Comparison of ENCODE assay signal across 8 cellular contexts in the genomic region with DNA sequence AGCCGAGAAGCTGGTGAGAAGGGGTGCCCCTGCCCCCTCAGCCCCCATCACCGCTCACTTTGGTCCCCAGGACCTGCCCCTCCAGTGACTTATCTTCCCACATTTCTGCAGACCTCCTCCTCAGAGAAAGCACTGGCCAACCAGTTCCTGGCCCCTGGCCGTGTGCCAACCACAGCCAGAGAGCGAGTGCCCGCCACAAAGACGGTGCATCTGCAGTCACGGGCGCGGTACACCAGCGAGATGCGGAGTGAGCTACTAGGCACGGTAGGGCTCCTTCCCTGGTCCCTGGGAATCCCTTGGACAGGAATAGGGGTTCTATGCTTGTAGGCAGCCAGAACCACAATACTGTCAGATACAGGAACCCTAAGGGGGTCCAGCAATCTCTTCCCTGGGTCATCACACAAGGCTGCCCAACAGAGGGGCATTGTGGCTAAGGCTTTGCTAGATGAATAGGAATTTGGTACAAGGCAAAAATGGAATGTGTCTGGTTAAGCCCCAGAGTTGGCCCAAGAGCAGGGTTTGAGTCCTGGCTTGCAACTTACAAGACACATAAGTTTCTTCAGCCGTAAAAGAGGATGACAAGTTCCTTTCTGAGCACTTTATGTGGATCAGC. TPM values are rescaled to one million over a fixed set of nuclear protein-coding genes. Genes with fewer than 3 reads are reported as not detected.
DNase-seq lines count a peak whose midpoint lies in the region; ATAC-seq and TF ChIP-seq lines count a peak whose summit lies in the region.

No MANE protein-coding gene starts in this region.

- peak; percentile 52 for DNase-seq in left ventricle myocardium superior
- no peak for DNase-seq in Right ventricle myocardium inferior (ENCODE audit: missing footprints)
- DNase-seq in astrocyte of the spinal cord (ENCODE audit: low read depth, low spot score) = no peak
- no peak for DNase-seq in mesendoderm
- DNase-seq in GOT3 (lab: John Stamatoyannopoulos, UW) = no peak
- no peak for DNase-seq in activated gamma-delta T cell (lab: John Stamatoyannopoulos, UW)

- no peaks in the 10 kb centered on the region for H3K79me2 ChIP-seq in mesendoderm (ENCODE audit: control insufficient read depth, insufficient read depth, low read length)

- in situ Hi-C loops in astrocyte of the spinal cord (cut with HindIII; ENCODE audit: low sequenced_read_pairs) = no loop called here

- H3K23ac ChIP-seq in mesendoderm (ENCODE audit: low read length) = no peak overlapping the region

- no peak overlapping the region for H3K4ac ChIP-seq in mesendoderm (ENCODE audit: low read depth, low read length)

- no peak overlapping the region for H4K5ac ChIP-seq in mesendoderm (ENCODE audit: low read length)

- intact Hi-C loops in left ventricle myocardium superior (cut with micrococcal nuclease) = no loop called here
- intact Hi-C loops in Right ventricle myocardium inferior (cut with DNase I) = no loop called here

- peaks cover 3% of the 10 kb centered on the region for H3K4me1 ChIP-seq in mesendoderm (ENCODE audit: control insufficient read depth, low read depth, low read length)

- no peaks in the 10 kb centered on the region for H3K79me1 ChIP-seq in mesendoderm (ENCODE audit: low read length)

- peak overlapping the region; percentile 18 for H3K4me2 ChIP-seq in mesendoderm (ENCODE audit: low read length)

- H3K4me3 ChIP-seq in astrocyte of the spinal cord (ENCODE audit: low read depth, low read length) (peak overlapping the region; percentile 73), mesendoderm (ENCODE audit: low read length) (no peak overlapping the region)

- no peaks in the 10 kb centered on the region for H3K36me3 ChIP-seq in mesendoderm (ENCODE audit: control insufficient read depth, insufficient read depth, low read length)

- ATAC-seq in left ventricle myocardium superior = no peak
- ATAC-seq in Right ventricle myocardium inferior = no peak
- no peak for ATAC-seq in esophagus mucosa
- no peak for ATAC-seq in HG02970 (IDR thresholded peaks at IDR 0.05; ENCODE audit: low FRiP score, unreplicated experiment)

- no peak overlapping the region for H3K18ac ChIP-seq in mesendoderm (ENCODE audit: low read length)

- no peak overlapping the region for H2AK5ac ChIP-seq in mesendoderm (ENCODE audit: low read length)

- H2BK120ac ChIP-seq in mesendoderm (ENCODE audit: low read depth, low read length) = no peak overlapping the region

- H2BK5ac ChIP-seq in mesendoderm (ENCODE audit: low read length) = no peak overlapping the region

- no peak overlapping the region for H2BK15ac ChIP-seq in mesendoderm (replicated peaks; ENCODE audit: low read depth)

- WGBS in mesendoderm (ENCODE audit: extremely low coverage, insufficient coverage, low lambda C conversion rate) = no CpG with 5 or more reads among the region's 13 CpGs

- peak overlapping the region; percentile 7 for H3K9ac ChIP-seq in mesendoderm (ENCODE audit: low read length)

- H3K27me3 ChIP-seq in mesendoderm (ENCODE audit: insufficient read depth, low read length, poor library complexity) = no peaks in the 10 kb centered on the region

- no peak for TF ChIP-seq CTCF in astrocyte of the spinal cord (IDR thresholded peaks at IDR 0.05; ENCODE audit: low read depth, low read length)

- no peak overlapping the region for H4K8ac ChIP-seq in mesendoderm (ENCODE audit: low read depth, low read length)

- peak overlapping the region; percentile 58 for H3K56ac ChIP-seq in mesendoderm (ENCODE audit: low read length)

- H3K27ac ChIP-seq in mesendoderm (ENCODE audit: low read depth, low read length) = no peak overlapping the region

RNA-seq across cellular contexts. Expression of gene USE1, which starts 1.0 kb away (rescaled TPM):
- total RNA-seq in left ventricle myocardium superior (27.4 TPM), Right ventricle myocardium inferior (32.8 TPM), esophagus mucosa (21.7 TPM)
- 7.1 TPM for polyA plus RNA-seq in mesendoderm (2013, experiment 1 of 2)
- 7.3 TPM for polyA plus RNA-seq in mesendoderm (2013, experiment 2 of 2)

RNA-seq across cellular contexts. Expression of gene OCEL1, which starts 9.9 kb away (rescaled TPM):
- 28.0 TPM for total RNA-seq in left ventricle myocardium superior
- 26.0 TPM for total RNA-seq in Right ventricle myocardium inferior
- 17.6 TPM for polyA plus RNA-seq in mesendoderm (2013, experiment 1 of 2)
- polyA plus RNA-seq in mesendoderm (2013, experiment 2 of 2) = 17.5 TPM
- total RNA-seq in esophagus mucosa = 13.3 TPM

RNA-seq across cellular contexts. Expression of gene NR2F6, which starts 29.6 kb away (rescaled TPM):
- total RNA-seq in left ventricle myocardium superior (82.4 TPM), Right ventricle myocardium inferior (76.4 TPM), esophagus mucosa (53.8 TPM)
- polyA plus RNA-seq in mesendoderm (2013, experiment 1 of 2) = 63.1 TPM
- 61.8 TPM for polyA plus RNA-seq in mesendoderm (2013, experiment 2 of 2)

RNA-seq across cellular contexts. Expression of gene USHBP1, which starts 48.4 kb away (rescaled TPM):
- total RNA-seq in left ventricle myocardium superior (9.3 TPM), Right ventricle myocardium inferior (7.6 TPM), esophagus mucosa (0.64 TPM)
- 1.6 TPM for polyA plus RNA-seq in mesendoderm (2013, experiment 1 of 2)
- 1.5 TPM for polyA plus RNA-seq in mesendoderm (2013, experiment 2 of 2)

RNA-seq across cellular contexts. Expression of gene BABAM1, which starts 51.1 kb away (rescaled TPM):
- total RNA-seq in left ventricle myocardium superior (82.0 TPM), Right ventricle myocardium inferior (82.0 TPM), esophagus mucosa (55.8 TPM)
- 119 TPM for polyA plus RNA-seq in mesendoderm (2013, experiment 1 of 2)
- polyA plus RNA-seq in mesendoderm (2013, experiment 2 of 2) = 120 TPM
